Comparison of ENCODE assay signal across 8 cellular contexts in the genomic region with DNA sequence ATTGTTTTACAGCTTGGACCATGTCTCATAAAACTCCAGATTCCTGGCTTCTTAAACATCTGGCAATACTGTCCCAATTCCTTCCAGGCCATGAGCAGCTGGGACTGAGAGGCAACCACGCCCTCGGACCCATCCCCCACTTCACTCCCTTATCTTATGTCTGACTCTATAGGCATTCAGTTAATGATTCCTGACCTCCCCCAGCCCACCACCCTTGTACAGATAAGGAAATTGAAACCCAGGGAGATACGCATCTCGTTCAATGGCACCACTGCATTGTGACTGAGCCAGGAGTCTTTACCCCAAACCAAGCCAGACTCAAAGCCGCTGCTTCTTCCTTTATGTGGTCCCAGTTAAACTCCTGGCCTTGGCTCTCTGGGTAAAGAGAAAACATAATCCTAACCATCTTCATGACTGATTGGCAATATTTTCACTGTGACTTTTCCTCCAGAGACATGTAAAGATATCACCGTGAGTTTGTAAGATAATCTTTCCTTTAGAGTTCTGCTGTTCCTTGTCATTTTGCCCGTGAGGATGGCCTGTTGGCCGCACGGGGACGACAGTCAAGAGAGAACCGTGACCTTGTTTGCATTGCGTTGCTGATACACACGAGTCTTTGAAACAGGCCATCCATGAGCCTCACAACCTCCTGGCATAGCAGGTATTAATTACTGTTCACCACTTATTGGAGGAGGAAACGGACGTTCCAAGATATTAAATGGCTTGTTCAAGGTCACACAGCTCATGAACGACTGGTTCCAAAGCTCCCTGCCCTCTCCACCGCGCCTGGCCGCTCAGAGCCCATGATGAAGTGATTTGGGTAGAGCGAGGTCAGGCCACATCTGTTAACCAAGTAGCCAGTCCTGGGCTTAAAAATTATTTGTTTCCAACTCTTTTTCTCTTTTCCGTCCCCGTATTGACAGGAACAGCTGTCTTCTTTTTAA. TPM values are rescaled to one million over a fixed set of nuclear protein-coding genes. Genes with fewer than 3 reads are reported as not detected.
DNase-seq lines count a peak whose midpoint lies in the region; ATAC-seq lines count a peak whose summit lies in the region.

No MANE protein-coding gene starts in this region.

- H2BK12ac ChIP-seq in mesenchymal stem cell (ENCODE audit: low read length in 2 of 2) = peak overlapping the region; percentile 44 to 67

- H3K9ac ChIP-seq in HUES64 (ENCODE audit: low read depth, low read length) = peak overlapping the region; percentile 61; the same call in 1 of the 2 replicates
- peak overlapping the region; percentile 91 for H3K9ac ChIP-seq in mesenchymal stem cell (ENCODE audit: low read length)
- H3K9ac ChIP-seq in subcutaneous abdominal adipose tissue (ENCODE audit: low read length in 5 of 5) = peak overlapping the region in 4 of 5 donors; percentile 11 to 73 (median 54)

- peak overlapping the region; percentile 0 for H2BK120ac ChIP-seq in mesenchymal stem cell (ENCODE audit: low read depth, low read length)

- H3K4me2 ChIP-seq in mesenchymal stem cell (ENCODE audit: low read length, poor library complexity, severe bottlenecking) = no peak overlapping the region

- no peaks in the 10 kb centered on the region for H3K36me3 ChIP-seq in HUES64 (ENCODE audit: insufficient read depth, low read length)
- H3K36me3 ChIP-seq in mesenchymal stem cell (ENCODE audit: control insufficient read depth in 1 of 2, insufficient read depth in 2 of 2, low read depth in 1 of 2, low read length in 2 of 2) = no peaks in the 10 kb centered on the region
- no peaks in the 10 kb centered on the region for H3K36me3 ChIP-seq in subcutaneous abdominal adipose tissue (ENCODE audit: control insufficient read depth in 5 of 5, insufficient read depth in 5 of 5, low read length in 5 of 5)

- H3K4me3 ChIP-seq in HUES64 (ENCODE audit: low read length) (no peak overlapping the region), mesenchymal stem cell (ENCODE audit: insufficient read depth in 1 of 2, low read depth in 1 of 2, low read length in 2 of 2) (peak overlapping the region in 1 of 2 experiments; percentile 62), subcutaneous abdominal adipose tissue (ENCODE audit: low read depth in 1 of 5, low read length in 5 of 5) (peak overlapping the region; percentile 42 to 51 (median 44))

- WGBS in HUES64 = 85% methylated on average over 22 of the region's 22 CpGs
- 71% methylated on average over 22 of the region's 22 CpGs for WGBS in mesenchymal stem cell

- no peak overlapping the region for H4K91ac ChIP-seq in mesenchymal stem cell (ENCODE audit: low read length)

- H4K8ac ChIP-seq in mesenchymal stem cell (ENCODE audit: low read length) = peak overlapping the region; percentile 66

- no peak overlapping the region for H3K18ac ChIP-seq in mesenchymal stem cell (ENCODE audit: low read depth in 1 of 2, low read length in 2 of 2)

- H2AFZ ChIP-seq in mesenchymal stem cell (ENCODE audit: low read depth, low read length) = no peak overlapping the region

- H3K27ac ChIP-seq in HUES64 (ENCODE audit: low read depth, low read length) (no peak overlapping the region), caudate nucleus (ENCODE audit: low read depth, low read length) (peak overlapping the region; percentile 40), mesenchymal stem cell (ENCODE audit: low read length, poor library complexity, severe bottlenecking) (no peak overlapping the region), subcutaneous abdominal adipose tissue (ENCODE audit: low read depth, low read length) (peak overlapping the region; percentile 86)

- no peak overlapping the region for H2BK5ac ChIP-seq in mesenchymal stem cell (ENCODE audit: low read depth, low read length, poor library complexity, severe bottlenecking)

- DNase-seq in caudate nucleus (lab: John Stamatoyannopoulos, UW) = no peak
- no peak for DNase-seq in mesenchymal stem cell
- DNase-seq in LoVo (ENCODE audit: low spot score) = no peak
- DNase-seq in HuH-7 (ENCODE audit: low spot score) = no peak
- no peak for DNase-seq in RPMI8226

- ATAC-seq in HG02588 (IDR thresholded peaks at IDR 0.05; ENCODE audit: unreplicated experiment) = no peak

- peak overlapping the region; percentile 38 for H2BK15ac ChIP-seq in mesenchymal stem cell (ENCODE audit: low read depth, poor library complexity, severe bottlenecking)

- H3K4ac ChIP-seq in mesenchymal stem cell (ENCODE audit: low read depth in 1 of 2, low read length in 2 of 2) = no peak overlapping the region

- H3K79me1 ChIP-seq in mesenchymal stem cell (replicated peaks; ENCODE audit: low read length, poor library complexity, severe bottlenecking) = no peaks in the 10 kb centered on the region

- H3K27me3 ChIP-seq in HUES64 (ENCODE audit: insufficient read depth, low read length) (no peaks in the 10 kb centered on the region), mesenchymal stem cell (ENCODE audit: control insufficient read depth in 1 of 2, insufficient read depth in 1 of 2, low read length in 2 of 2) (no peaks in the 10 kb centered on the region), subcutaneous abdominal adipose tissue (ENCODE audit: control insufficient read depth in 5 of 5, insufficient read depth in 4 of 5, low read length in 5 of 5) (no peaks in the 10 kb centered on the region)

- no peak overlapping the region for H3K14ac ChIP-seq in mesenchymal stem cell (ENCODE audit: low read length in 2 of 2)

- H3K23ac ChIP-seq in mesenchymal stem cell (ENCODE audit: low read length in 2 of 2) = no peak overlapping the region

- H3K9me3 ChIP-seq in HUES64 (ENCODE audit: insufficient read depth, low read depth, low read length) (no peaks in the 10 kb centered on the region), mesenchymal stem cell (ENCODE audit: control insufficient read depth, low read length) (no peaks in the 10 kb centered on the region), subcutaneous abdominal adipose tissue (ENCODE audit: control insufficient read depth in 5 of 5, low read length in 5 of 5) (no peaks in the 10 kb centered on the region)

- no peak overlapping the region for H2AK5ac ChIP-seq in mesenchymal stem cell (ENCODE audit: low read length, severe bottlenecking)

- H3K4me1 ChIP-seq in HUES64 (ENCODE audit: insufficient read depth, low read length) (peaks cover 20% of the 10 kb centered on the region), mesenchymal stem cell (ENCODE audit: control insufficient read depth, insufficient read depth, low read depth, low read length) (peaks cover 6% of the 10 kb centered on the region), subcutaneous abdominal adipose tissue (ENCODE audit: control insufficient read depth in 5 of 5, insufficient read depth in 5 of 5, low read length in 5 of 5) (peaks cover 16 to 42% (median 38%) of the 10 kb centered on the region in 5 donors)

RNA-seq across cellular contexts. Expression of a gene that starts 39.4 kb away (rescaled TPM):
- polyA plus RNA-seq in HUES64 (2013, experiment 1 of 2) = 1.00 TPM
- 1.5 TPM for polyA plus RNA-seq in HUES64 (2013, experiment 2 of 2)
- polyA plus RNA-seq in mesenchymal stem cell (2013, experiment 1 of 2) = 0.32 TPM
- 0.60 TPM for polyA plus RNA-seq in mesenchymal stem cell (2013, experiment 2 of 2)

Comparison
In these comparisons a context has a peak if more than half of its experiments do, and no peak if none do; other contexts are left out.
1. H3K27ac ChIP-seq: peak in caudate nucleus (single experiment) and subcutaneous abdominal adipose tissue (single experiment); none in HUES64 (single experiment) and mesenchymal stem cell (single experiment).
2. Peak in every context shown above with its lines, with median percentiles within 50 percentile points of each other: H3K9ac ChIP-seq.